In the genomic region with DNA sequence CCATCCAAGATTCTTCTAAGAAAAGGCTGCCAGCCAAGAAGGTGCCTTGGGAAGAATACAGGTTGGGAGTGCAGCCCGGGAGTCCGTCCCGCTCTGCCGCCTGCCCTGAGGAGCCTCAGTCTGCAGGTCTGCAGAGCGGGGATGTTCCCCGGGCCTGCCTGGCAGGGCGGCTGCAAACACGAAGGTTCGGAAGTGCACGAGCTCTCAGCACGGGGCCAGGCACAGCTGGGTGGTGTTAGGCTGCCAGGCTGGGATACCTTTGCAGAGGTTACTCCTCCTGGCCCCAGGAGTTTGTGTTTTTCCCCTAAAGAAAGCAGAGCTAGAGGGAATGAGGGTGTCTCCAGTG, we compare ENCODE assay signal across 24 cellular contexts. TPM values are rescaled to one million over a fixed set of nuclear protein-coding genes. Genes with fewer than 3 reads are reported as not detected.
DNase-seq lines count a peak whose midpoint lies in the region; ATAC-seq, FAIRE-seq and TF ChIP-seq lines count a peak whose summit lies in the region.
"Had no signal": no experiment of that assay in that cellular context is flagged by ENCODE, and none has a peak within 500 bp of the region (broad histone marks: within the 10 kb centered on the region; RNA-seq: fewer than 3 reads in every experiment).

No MANE protein-coding gene starts in this region.

- no peak overlapping the region for H3K18ac ChIP-seq in trophoblast cell (ENCODE audit: low read length)

- WGBS in HepG2 (ENCODE audit: low lambda C conversion rate): no CpG with 5 or more reads among the region's 11 CpGs
- 60% methylated on average over 1 of the region's 11 CpGs for WGBS in right lobe of liver (ENCODE audit: insufficient coverage, low coverage, low lambda C conversion rate, missing lambda C conversion rate)
- 96% methylated on average over 3 of the region's 11 CpGs for WGBS in K562 (ENCODE audit: insufficient coverage, low coverage, missing lambda C conversion rate)
- no CpG with 5 or more reads among the region's 11 CpGs for WGBS in trophoblast cell (ENCODE audit: extremely low coverage, insufficient coverage, insufficient read length)
- 73% methylated on average over 11 of the region's 11 CpGs for WGBS in prostate gland

- H4K20me1 ChIP-seq in HepG2 (ENCODE audit: insufficient read depth, low read length) (no peaks in the 10 kb centered on the region; the same call in 1 of the 2 replicates), K562 (replicated peaks; ENCODE audit: control insufficient read depth, insufficient read depth, low read length) (peaks cover 13% of the 10 kb centered on the region)

- H3K9me1 ChIP-seq in K562 (ENCODE audit: control insufficient read depth, insufficient read depth, low read length): no peaks in the 10 kb centered on the region

- TF ChIP-seq RAD21 in HepG2 (CRISPR knock-in tag; IDR thresholded peaks at IDR 0.05): no peak
- no peak for TF ChIP-seq RAD21 in K562 (CRISPR knock-in tag; conservative IDR thresholded peaks at IDR 0.05 in 1 of 2, IDR thresholded peaks at IDR 0.05 in 1 of 2)

- no peak overlapping the region for H2BK12ac ChIP-seq in trophoblast cell (ENCODE audit: low read length)

- no peak overlapping the region for H2BK5ac ChIP-seq in trophoblast cell (ENCODE audit: low read depth, low read length, poor library complexity)

- POLR2A ChIA-PET in HepG2 (lab: Yijun Ruan, JAX) (interaction anchor here (1.4 to 2.1 kb wide), 2 partner anchors 8 to 16 kb away, joined by 5 to 7 read pairs; no protein-coding TSS in a partner anchor), K562 (lab: Yijun Ruan, JAX) (no interaction called here)

- H4K91ac ChIP-seq in trophoblast cell (ENCODE audit: low read depth, low read length): no peak overlapping the region

- H3K4me1 ChIP-seq in HepG2 (ENCODE audit: insufficient read depth, low read length) (peaks cover 17% of the 10 kb centered on the region), right lobe of liver (no peaks in the 10 kb centered on the region), K562 (replicated peaks in 1 of 2; ENCODE audit: control insufficient read depth in 2 of 2, insufficient read depth in 2 of 2, low read length in 2 of 2) (peaks cover 6 to 20% of the 10 kb centered on the region in 2 experiments; a peak in 3 of 5 replicates), trophoblast cell (ENCODE audit: control insufficient read depth in 1 of 2, insufficient read depth in 2 of 2, low read length in 2 of 2) (peaks cover 29 to 31% of the 10 kb centered on the region in 2 experiments), prostate gland (replicated peaks) (no peaks in the 10 kb centered on the region)
- H3K4me1 ChIP-seq: BE2C had no signal

- CTCF ChIA-PET in HepG2 (lab: Yijun Ruan, JAX; ENCODE audit: low intra/inter-chr PET ratio, low total read pairs) (no interaction called here), K562 (lab: Yijun Ruan, JAX; ENCODE audit: low intra/inter-chr PET ratio) (no interaction called here)

- no peak overlapping the region for H2AK5ac ChIP-seq in trophoblast cell (ENCODE audit: low read length)

- H4K8ac ChIP-seq in trophoblast cell (ENCODE audit: low read depth, low read length): no peak overlapping the region

- H3K4me3 ChIP-seq in HepG2 (replicated peaks in 1 of 3; ENCODE audit: insufficient read depth in 1 of 3, low read depth in 2 of 3, low read length in 3 of 3) (no peak overlapping the region), right lobe of liver (no peak overlapping the region), K562 (no peak overlapping the region), trophoblast cell (ENCODE audit: low read depth, low read length) (no peak overlapping the region), prostate gland (no peak overlapping the region)
- H3K4me3 ChIP-seq: GM23338, SK-N-MC had no signal

- intact Hi-C loops in HepG2 (cut with micrococcal nuclease; ENCODE audit: unreplicated experiment) (no loop called here), right lobe of liver (cut with DNase I) (loop anchor here in 1 of 2 donors (10.0 kb wide), 1 partner anchor 402 kb away; no protein-coding TSS in a partner anchor), K562 (cut with micrococcal nuclease) (no loop called here), prostate gland (cut with DNase I) (no loop called here)

- ATAC-seq in HepG2 (peak; percentile 6; the same call in 2 of the 3 replicates), right lobe of liver (no peak), K562 (no peak)

- H3K14ac ChIP-seq in trophoblast cell (ENCODE audit: low read length): no peak overlapping the region

- H3K27me3 ChIP-seq in HepG2 (ENCODE audit: control insufficient read depth in 1 of 2, insufficient read depth in 2 of 2, low read length in 2 of 2): no peaks in the 10 kb centered on the region
- no peaks in the 10 kb centered on the region for H3K27me3 ChIP-seq in right lobe of liver
- H3K27me3 ChIP-seq in K562 (ENCODE audit: control insufficient read depth in 2 of 2, insufficient read depth in 2 of 2, low read length in 2 of 2): no peaks in the 10 kb centered on the region
- no peaks in the 10 kb centered on the region for H3K27me3 ChIP-seq in trophoblast cell (ENCODE audit: insufficient read depth, low read length)
- H3K27me3 ChIP-seq in prostate gland (replicated peaks; ENCODE audit: insufficient read depth): no peaks in the 10 kb centered on the region
- H3K27me3 ChIP-seq: BE2C had no signal

- H2BK120ac ChIP-seq in trophoblast cell (ENCODE audit: insufficient read depth, low read length, poor library complexity): peak overlapping the region; percentile 1

- H3K36me3 ChIP-seq in HepG2 (replicated peaks in 1 of 2; ENCODE audit: control insufficient read depth in 1 of 2, insufficient read depth in 2 of 2, low read length in 2 of 2) (peaks cover 3 to 4% of the 10 kb centered on the region in 2 experiments; a peak in 2 of 5 replicates), right lobe of liver (no peaks in the 10 kb centered on the region), K562 (ENCODE audit: control insufficient read depth, insufficient read depth, low read length) (peaks cover 6% of the 10 kb centered on the region; the same call in 1 of the 3 replicates), trophoblast cell (ENCODE audit: control insufficient read depth in 1 of 2, insufficient read depth in 2 of 2, low read length in 2 of 2) (no peaks in the 10 kb centered on the region), prostate gland (no peaks in the 10 kb centered on the region)
- H3K36me3 ChIP-seq: BE2C had no signal

- TF ChIP-seq CTCF in HepG2 (CRISPR knock-in tag; IDR thresholded peaks at IDR 0.05): no peak
- TF ChIP-seq CTCF in right lobe of liver (IDR thresholded peaks at IDR 0.05): no peak
- no peak for TF ChIP-seq CTCF in K562 (IDR thresholded peaks at IDR 0.05 in 2 of 3, conservative IDR thresholded peaks at IDR 0.05 in 1 of 3; ENCODE audit: insufficient read depth in 2 of 3, low read depth in 1 of 3, low read length in 3 of 3)
- TF ChIP-seq CTCF in prostate gland (IDR thresholded peaks at IDR 0.05): no peak

- DNase-seq in HepG2 (ENCODE audit: low spot score) (no peak), right lobe of liver (no peak), K562 (ENCODE audit: extremely low read depth in 1 of 4, low spot score in 3 of 4) (no peak), trophoblast cell (no peak), 8988T (no peak), prostate gland (ENCODE audit: low spot score) (no peak), NCI-H1436 treated with DMSO at 0.1 percent for 48 hours (lab: John Stamatoyannopoulos, UW) (no peak)
- DNase-seq: ACHN, BE2C, H9, NCI-H1048, NCI-H1417, NCI-H187, NCI-H2081 treated with DMSO at 0.1 percent for 48 hours, NCI-H2171, NCI-H510A, SIG-M5 had no signal

- no peak for TF ChIP-seq EP300 in HepG2 (IDR thresholded peaks at IDR 0.05; ENCODE audit: low read depth in 2 of 2, low read length in 2 of 2)
- no peak for TF ChIP-seq EP300 in HepG2 (CRISPR knock-in tag; IDR thresholded peaks at IDR 0.05; ENCODE audit: borderline replicate concordance)
- no peak for TF ChIP-seq EP300 in K562 (IDR thresholded peaks at IDR 0.05; ENCODE audit: low read length)

- H4K12ac ChIP-seq in trophoblast cell (ENCODE audit: low read depth, low read length): no peak overlapping the region

- H3K4me2 ChIP-seq in HepG2 (ENCODE audit: low read depth, low read length): no peak overlapping the region
- no peak overlapping the region for H3K4me2 ChIP-seq in K562 (ENCODE audit: insufficient read depth, low read length)
- H3K4me2 ChIP-seq in trophoblast cell (ENCODE audit: low read length): no peak overlapping the region
- H3K4me2 ChIP-seq: GM23338, KMS-11 had no signal

- H3K27ac ChIP-seq in HepG2 (ENCODE audit: extremely low read length, insufficient read depth, low read length) (peak overlapping the region; percentile 77), right lobe of liver (no peak overlapping the region), K562 (ENCODE audit: extremely low read depth, low read depth, low read length) (peak overlapping the region; percentile 30; the same call in 1 of the 3 replicates), trophoblast cell (ENCODE audit: low read depth, low read length) (no peak overlapping the region), prostate gland (no peak overlapping the region)
- H3K27ac ChIP-seq: 22Rv1, KMS-11, SK-N-MC had no signal

- H3K79me2 ChIP-seq in HepG2 (ENCODE audit: insufficient read depth, low read length) (peaks cover 12% of the 10 kb centered on the region), K562 (ENCODE audit: control insufficient read depth, insufficient read depth, low read length) (peaks cover 19% of the 10 kb centered on the region), trophoblast cell (ENCODE audit: control insufficient read depth, insufficient read depth, low read length, poor library complexity) (peaks cover 2% of the 10 kb centered on the region)

- H3K9me3 ChIP-seq in HepG2 (ENCODE audit: low read length) (no peaks in the 10 kb centered on the region), right lobe of liver (no peaks in the 10 kb centered on the region), K562 (replicated peaks; ENCODE audit: control insufficient read depth, insufficient read depth, low read depth, low read length) (no peaks in the 10 kb centered on the region), trophoblast cell (ENCODE audit: insufficient read depth, low read depth, low read length) (peaks cover 2% of the 10 kb centered on the region), prostate gland (no peaks in the 10 kb centered on the region)
- H3K9me3 ChIP-seq: BE2C had no signal

- BruUV-seq in HepG2 (replicated peaks; lab: Mats Ljungman, UMichigan) (no TSS peak), K562 (replicated peaks; lab: Mats Ljungman, UMichigan) (no TSS peak)

- TF ChIP-seq POLR2A in HepG2 (IDR thresholded peaks at IDR 0.05; ENCODE audit: insufficient read depth in 1 of 2, low read depth in 2 of 2, low read length in 2 of 2) (no peak), right lobe of liver (IDR thresholded peaks at IDR 0.05) (no peak), K562 (conservative IDR thresholded peaks at IDR 0.05) (no peak), prostate gland (IDR thresholded peaks at IDR 0.05) (no peak)

- H3K9ac ChIP-seq in HepG2 (ENCODE audit: insufficient read depth, low read depth, low read length) (no peak overlapping the region), K562 (ENCODE audit: insufficient read depth in 1 of 2, low read depth in 2 of 2, low read length in 2 of 2) (no peak overlapping the region), trophoblast cell (ENCODE audit: low read length) (no peak overlapping the region)
- H3K9ac ChIP-seq: KMS-11 had no signal

- in situ Hi-C loops in HepG2 (cut with HindIII; ENCODE audit: extremely low pct_ligation_motif_present, low pct_unique_long_range_greater_than_20kb) (no loop called here), K562 (cut with MboI) (no loop called here)

- no peak for FAIRE-seq in HepG2 (lab: Jason Lieb, UNC)
- FAIRE-seq in K562 (lab: Jason Lieb, UNC): no peak
- FAIRE-seq: RCC 7860 had no signal

- H3K23ac ChIP-seq in trophoblast cell (ENCODE audit: low read length): no peak overlapping the region

- H2AFZ ChIP-seq in HepG2 (ENCODE audit: low read length) (no peak overlapping the region), K562 (ENCODE audit: low read depth, low read length) (no peak overlapping the region), trophoblast cell (ENCODE audit: insufficient read depth, low read length, poor library complexity) (no peak overlapping the region)
- H2AFZ ChIP-seq: GM23338 had no signal

- no peak overlapping the region for H3K4ac ChIP-seq in trophoblast cell (ENCODE audit: low read depth, low read length)

- H3K79me1 ChIP-seq in trophoblast cell (ENCODE audit: low read length): peaks cover 16% of the 10 kb centered on the region

RNA-seq across cellular contexts. Expression of a gene that starts 9.4 kb away (rescaled TPM):
- total RNA-seq in HepG2 (2016; rRNA removed; fragmentation: Illumina TruSeq; extraction: Trizol) (19.4 and 27.5 TPM in 2 replicates), right lobe of liver (10 to 100 TPM; 14.1 to 25.3 (median 20.2) TPM), K562 (2014; rRNA removed) (13.3 and 18.4 TPM in 2 replicates), K562 (2014; rRNA removed; fragmentation: Illumina TruSeq; extraction: Trizol) (3.1 and 4.6 TPM in 2 replicates), K562 (2015; rRNA removed; fragmentation: Illumina TruSeq; extraction: Trizol) (7.5 and 9.5 TPM in 2 replicates), K562 (2021) (21.0 and 26.2 TPM in 2 replicates), prostate gland (10 to 100 TPM; 47.8 to 56.5 TPM)
- total RNA-seq in HepG2 (2016; cell fraction: cytosol; rRNA removed; fragmentation: Illumina TruSeq; extraction: Trizol; ENCODE audit: low read depth): 11.8 and 14.1 TPM in 2 replicates
- 18.0 and 27.8 TPM in 2 replicates for total RNA-seq in HepG2 (2016; cell fraction: insoluble cytoplasmic fraction; rRNA removed; fragmentation: Illumina TruSeq; extraction: Trizol)
- total RNA-seq in HepG2 (2016; cell fraction: membrane; rRNA removed; fragmentation: Illumina TruSeq; extraction: Trizol): 20.5 and 24.3 TPM in 2 replicates
- total RNA-seq in HepG2 (2016; cell fraction: nucleus; rRNA removed; fragmentation: Illumina TruSeq; extraction: Trizol): 29.0 and 30.8 TPM in 2 replicates
- polyA plus RNA-seq in HepG2 (2011; rRNA removed) (11.6 and 14.2 TPM in 2 replicates), K562 (2011; rRNA removed) (10.1 and 14.5 TPM in 2 replicates), K562 (2014; fragmentation: Illumina TruSeq; extraction: Trizol) (6.6 and 9.5 TPM in 2 replicates), K562 (2014; fragmentation: Nextera tagmentation; extraction: Ambion mirVana) (under 1 TPM; 0.13 to 0.49 TPM), K562 (2014; rRNA removed) (18.6 and 20.3 TPM in 2 replicates)
- 10.6 and 15.7 TPM in 2 replicates for polyA plus RNA-seq in HepG2 (2011; cell fraction: cytosol; rRNA removed)
- polyA plus RNA-seq in HepG2 (2011; cell fraction: nucleus; rRNA removed): 37.8 and 39.5 TPM in 2 replicates
- 9.0 and 15.0 TPM in 2 replicates for polyA plus RNA-seq in HepG2 (2012)
- polyA plus RNA-seq in HepG2 (2016; cell fraction: cytosol; fragmentation: Illumina TruSeq; extraction: Trizol; ENCODE audit: low read depth): 15.7 and 19.9 TPM in 2 replicates
- 27.0 and 28.3 TPM in 2 replicates for polyA plus RNA-seq in HepG2 (2016; cell fraction: insoluble cytoplasmic fraction; fragmentation: Illumina TruSeq; extraction: Trizol; ENCODE audit: low read depth)
- polyA plus RNA-seq in HepG2 (2016; cell fraction: membrane; fragmentation: Illumina TruSeq; extraction: Trizol; ENCODE audit: low read depth): 23.3 and 25.4 TPM in 2 replicates
- 52.2 and 53.0 TPM in 2 replicates for polyA plus RNA-seq in HepG2 (2016; cell fraction: nucleus; fragmentation: Illumina TruSeq; extraction: Trizol; ENCODE audit: insufficient read depth, low read depth)
- 23.9 and 28.6 TPM in 2 replicates for polyA minus RNA-seq in HepG2 (2011; rRNA and poly(A)+ RNA removed; ENCODE audit: low replicate concordance)
- 6.8 and 9.5 TPM in 2 replicates for polyA minus RNA-seq in HepG2 (2011; cell fraction: cytosol; rRNA and poly(A)+ RNA removed)
- polyA minus RNA-seq in HepG2 (2011; cell fraction: nucleus; rRNA and poly(A)+ RNA removed): 24.1 and 24.2 TPM in 2 replicates
- 27.6 and 71.3 TPM in 2 replicates for total RNA-seq in K562 (2011; cell fraction: chromatin; rRNA removed; ENCODE audit: low replicate concordance)
- total RNA-seq in K562 (2011; cell fraction: nucleolus; rRNA removed): 52.4 and 59.9 TPM in 2 replicates
- total RNA-seq in K562 (2011; cell fraction: nucleoplasm; rRNA removed): 38.4 and 39.2 TPM in 2 replicates
- polyA plus RNA-seq in K562 (2011; cell fraction: cytosol; rRNA removed): 14.2 and 35.6 TPM in 2 replicates
- 22.8 and 38.7 TPM in 2 replicates for polyA plus RNA-seq in K562 (2011; cell fraction: nucleus; rRNA removed)
- polyA plus RNA-seq in K562 (2012): 10.9 and 11.6 TPM in 2 replicates
- polyA minus RNA-seq in K562 (2011; rRNA and poly(A)+ RNA removed): 9.7 and 11.6 TPM in 2 replicates
- 14.1 and 21.0 TPM in 2 replicates for polyA minus RNA-seq in K562 (2011; cell fraction: cytosol; rRNA and poly(A)+ RNA removed)
- 22.3 and 30.8 TPM in 2 replicates for polyA minus RNA-seq in K562 (2011; cell fraction: nucleus; rRNA and poly(A)+ RNA removed)
- 60.6 and 63.8 TPM in 2 replicates for polyA plus RNA-seq in trophoblast cell (2013)

RNA-seq across cellular contexts. Expression of a gene that starts 59.7 kb away (rescaled TPM):
- total RNA-seq in HepG2 (2016; rRNA removed; fragmentation: Illumina TruSeq; extraction: Trizol): 0.07 and 0.17 TPM in 2 replicates
- total RNA-seq in HepG2 (2016; cell fraction: cytosol; rRNA removed; fragmentation: Illumina TruSeq; extraction: Trizol; ENCODE audit: low read depth): 0.20 TPM in 1 of 2 replicates, not detected in the other
- total RNA-seq in HepG2 (2016; cell fraction: insoluble cytoplasmic fraction; rRNA removed; fragmentation: Illumina TruSeq; extraction: Trizol): 0.11 TPM in 1 of 2 replicates, not detected in the other
- 0.25 and 0.45 TPM in 2 replicates for total RNA-seq in HepG2 (2016; cell fraction: membrane; rRNA removed; fragmentation: Illumina TruSeq; extraction: Trizol)
- total RNA-seq in HepG2 (2016; cell fraction: nucleus; rRNA removed; fragmentation: Illumina TruSeq; extraction: Trizol): not detected in 2 replicates
- polyA plus RNA-seq in HepG2 (2011; rRNA removed): 0.72 TPM in 1 of 2 replicates, not detected in the other
- polyA plus RNA-seq in HepG2 (2011; cell fraction: cytosol; rRNA removed): 0.05 TPM in 1 of 2 replicates, not detected in the other
- 0.09 TPM in 1 of 2 replicates, not detected in the other for polyA plus RNA-seq in HepG2 (2011; cell fraction: nucleus; rRNA removed)
- polyA plus RNA-seq in HepG2 (2012): not detected in 2 replicates
- polyA plus RNA-seq in HepG2 (2016; cell fraction: cytosol; fragmentation: Illumina TruSeq; extraction: Trizol; ENCODE audit: low read depth): 0.15 TPM in 1 of 2 replicates, not detected in the other
- polyA plus RNA-seq in HepG2 (2016; cell fraction: insoluble cytoplasmic fraction; fragmentation: Illumina TruSeq; extraction: Trizol; ENCODE audit: low read depth): 0.32 TPM in 1 of 2 replicates, not detected in the other
- polyA plus RNA-seq in HepG2 (2016; cell fraction: membrane; fragmentation: Illumina TruSeq; extraction: Trizol; ENCODE audit: low read depth): 0.06 TPM in 1 of 2 replicates, not detected in the other
- polyA plus RNA-seq in HepG2 (2016; cell fraction: nucleus; fragmentation: Illumina TruSeq; extraction: Trizol; ENCODE audit: insufficient read depth, low read depth): not detected in 2 replicates
- polyA minus RNA-seq in HepG2 (2011; rRNA and poly(A)+ RNA removed; ENCODE audit: low replicate concordance): 0.08 and 0.91 TPM in 2 replicates
- polyA minus RNA-seq in HepG2 (2011; cell fraction: cytosol; rRNA and poly(A)+ RNA removed): not detected in 2 replicates
- not detected in 2 replicates for polyA minus RNA-seq in HepG2 (2011; cell fraction: nucleus; rRNA and poly(A)+ RNA removed)
- 1 to 10 TPM in 1 of 6 experiments, under 1 TPM in 4, not detected in 1; 0.49 to 1.0 (median 0.61) TPM for total RNA-seq in right lobe of liver
- 8.0 and 13.9 TPM in 2 replicates for total RNA-seq in K562 (2011; cell fraction: chromatin; rRNA removed; ENCODE audit: low replicate concordance)
- 5.8 and 7.1 TPM in 2 replicates for total RNA-seq in K562 (2011; cell fraction: nucleolus; rRNA removed)
- total RNA-seq in K562 (2011; cell fraction: nucleoplasm; rRNA removed): 7.0 and 9.0 TPM in 2 replicates
- total RNA-seq in K562 (2014; rRNA removed): 0.36 and 0.78 TPM in 2 replicates
- 0.26 and 0.62 TPM in 2 replicates for total RNA-seq in K562 (2014; rRNA removed; fragmentation: Illumina TruSeq; extraction: Trizol)
- total RNA-seq in K562 (2015; rRNA removed; fragmentation: Illumina TruSeq; extraction: Trizol): 0.30 and 0.43 TPM in 2 replicates
- total RNA-seq in K562 (2021): 1.5 and 2.2 TPM in 2 replicates
- polyA plus RNA-seq in K562 (2011; rRNA removed): 0.77 and 1.5 TPM in 2 replicates
- polyA plus RNA-seq in K562 (2011; cell fraction: cytosol; rRNA removed): 1.2 and 1.3 TPM in 2 replicates
- polyA plus RNA-seq in K562 (2011; cell fraction: nucleus; rRNA removed): 2.4 and 3.8 TPM in 2 replicates
- polyA plus RNA-seq in K562 (2012): 0.48 and 1.4 TPM in 2 replicates
- 0.74 and 0.75 TPM in 2 replicates for polyA plus RNA-seq in K562 (2014; fragmentation: Illumina TruSeq; extraction: Trizol)
- under 1 TPM; 0.15 to 0.18 TPM for polyA plus RNA-seq in K562 (2014; fragmentation: Nextera tagmentation; extraction: Ambion mirVana)
- polyA plus RNA-seq in K562 (2014; rRNA removed): 1.1 and 1.5 TPM in 2 replicates
- polyA minus RNA-seq in K562 (2011; rRNA and poly(A)+ RNA removed): 0.18 and 0.42 TPM in 2 replicates
- polyA minus RNA-seq in K562 (2011; cell fraction: cytosol; rRNA and poly(A)+ RNA removed): not detected in 2 replicates
- 0.54 and 1.4 TPM in 2 replicates for polyA minus RNA-seq in K562 (2011; cell fraction: nucleus; rRNA and poly(A)+ RNA removed)
- polyA plus RNA-seq in trophoblast cell (2013): 56.7 and 58.2 TPM in 2 replicates
- 10 to 100 TPM; 34.6 to 64.5 TPM for total RNA-seq in prostate gland
- total RNA-seq: HT1080, OCI-LY7 had no signal

Comparison
In these comparisons a context has a peak if more than half of its experiments do, and no peak if none do; other contexts are left out.
1. H3K27ac ChIP-seq: peak in HepG2 (single experiment) and K562 (single experiment); none in right lobe of liver (0 of 3), trophoblast cell (single experiment) and prostate gland (0 of 2).